In the genomic region with DNA sequence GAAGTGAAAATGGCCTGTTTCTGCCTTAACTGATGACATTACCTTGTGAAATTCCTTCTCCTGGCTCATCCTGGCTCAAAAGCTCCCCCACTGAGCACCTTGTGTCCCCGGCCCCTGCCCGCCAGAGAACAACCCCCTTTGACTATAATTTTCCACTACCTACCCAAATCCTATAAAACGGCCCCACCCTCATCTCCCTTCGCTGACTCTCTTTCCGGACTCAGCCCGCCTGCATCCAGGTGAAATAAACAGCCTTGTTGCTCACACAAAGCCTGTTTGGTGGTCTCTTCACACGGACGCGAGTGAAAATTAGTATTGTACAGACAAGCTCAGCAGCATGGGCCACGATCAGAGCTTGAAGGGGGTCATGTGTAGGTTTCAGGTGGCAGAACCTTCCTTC, we compare ENCODE assay signal across 8 cellular contexts. TPM values are rescaled to one million over a fixed set of nuclear protein-coding genes. Genes with fewer than 3 reads are reported as not detected.
DNase-seq lines count a peak whose midpoint lies in the region; ATAC-seq, FAIRE-seq and TF ChIP-seq lines count a peak whose summit lies in the region.
"Not testable (repeated sequence)": the region's sequence is repeated elsewhere in the genome, so short reads cannot be mapped to it uniquely, and the experiment has no call there.

No MANE protein-coding gene starts in this region.

- H3K9me3 Mint-ChIP-seq in CD4-positive, alpha-beta memory T cell; activated CD4-positive, alpha-beta T cell treated with anti-CD3 and anti-CD28 coated beads, Interleukin-2, amount 10 ng/mL, durations not matched to agents 7 days and 5 days; activated T-helper 17 cell treated with anti-CD3 and anti-CD28 coated beads, Interleukin-2, amount 50 U/mL, for 72 hours; astrocyte (ENCODE audit: unreplicated experiment); immature natural killer cell; stimulated activated naive CD8-positive, alpha-beta T cell treated with anti-CD3 and anti-CD28 coated beads, Interleukin-15, amount 100 ng/mL, for 72 hours: not testable (repeated sequence)

- H3K36me3 ChIP-seq in CD4-positive, alpha-beta memory T cell (ENCODE audit: insufficient read depth, low read length) = peaks cover 13% of the 10 kb centered on the region
- H3K36me3 ChIP-seq in OCI-LY7 (ENCODE audit: insufficient read depth, low read length) = peaks cover 58% of the 10 kb centered on the region
- not testable (repeated sequence) for H3K36me3 ChIP-seq in astrocyte (ENCODE audit: insufficient read depth, low read length)

- H3K4me3 ChIP-seq in CD4-positive, alpha-beta memory T cell (ENCODE audit: low read length in 2 of 2) = peak overlapping the region; percentile 34 to 39
- peak overlapping the region; percentile 61 for H3K4me3 ChIP-seq in OCI-LY7 (ENCODE audit: low read depth, low read length, poor library complexity, severe bottlenecking)
- not testable (repeated sequence) for H3K4me3 ChIP-seq in astrocyte (ENCODE audit: insufficient read depth, low read depth, low read length)

- peak overlapping the region; percentile 78 to 93 (median 88) for H3K4me3 Mint-ChIP-seq in CD4-positive, alpha-beta memory T cell
- peak overlapping the region; percentile 75 for H3K4me3 Mint-ChIP-seq in activated CD4-positive, alpha-beta T cell treated with anti-CD3 and anti-CD28 coated beads, Interleukin-2, amount 10 ng/mL, durations not matched to agents 7 days and 5 days
- H3K4me3 Mint-ChIP-seq in activated T-helper 17 cell treated with anti-CD3 and anti-CD28 coated beads, Interleukin-2, amount 50 U/mL, for 72 hours = peak overlapping the region; percentile 80
- not testable (repeated sequence) for H3K4me3 Mint-ChIP-seq in astrocyte (ENCODE audit: unreplicated experiment)
- peak overlapping the region; percentile 56 to 87 (median 76) for H3K4me3 Mint-ChIP-seq in immature natural killer cell
- H3K4me3 Mint-ChIP-seq in stimulated activated naive CD8-positive, alpha-beta T cell treated with anti-CD3 and anti-CD28 coated beads, Interleukin-15, amount 100 ng/mL, for 72 hours = peak overlapping the region; percentile 84 to 91

- H4K20me1 ChIP-seq in OCI-LY7 (ENCODE audit: insufficient read depth, low read length); astrocyte (ENCODE audit: insufficient read depth, low read length): not testable (repeated sequence)

- not testable (repeated sequence) for H3K9me2 ChIP-seq in OCI-LY7 (ENCODE audit: insufficient read depth, low read length)

- not testable (repeated sequence) for ATAC-seq in activated T-helper 17 cell treated with anti-CD3 and anti-CD28 coated beads, Interleukin-2, amount 50 U/mL, for 72 hours (replicated peaks); stimulated activated naive CD8-positive, alpha-beta T cell treated with anti-CD3 and anti-CD28 coated beads, Interleukin-15, amount 100 ng/mL, for 72 hours

- FAIRE-seq in astrocyte (lab: Jason Lieb, UNC) = not testable (repeated sequence)

- H3K27me3 ChIP-seq in CD4-positive, alpha-beta memory T cell (ENCODE audit: insufficient read depth, low read length); astrocyte (ENCODE audit: insufficient read depth, low read length): not testable (repeated sequence)

- not testable (repeated sequence) for TF ChIP-seq CTCF in OCI-LY7 (conservative IDR thresholded peaks at IDR 0.05; ENCODE audit: low read length); astrocyte (IDR thresholded peaks at IDR 0.05; ENCODE audit: insufficient read depth, low read depth, low read length)

- not testable (repeated sequence) for H3K9ac ChIP-seq in astrocyte (ENCODE audit: low read length)

- H3K27ac ChIP-seq in CD4-positive, alpha-beta memory T cell (ENCODE audit: low read depth, low read length) = peak overlapping the region; percentile 61
- H3K27ac ChIP-seq in OCI-LY7 (ENCODE audit: low read depth, low read length, poor library complexity, severe bottlenecking) = peak overlapping the region; percentile 93
- not testable (repeated sequence) for H3K27ac ChIP-seq in astrocyte (ENCODE audit: low read depth, low read length)

- BruUV-seq in OCI-LY7 (replicated peaks; lab: Mats Ljungman, UMichigan) = not testable (repeated sequence)

- not testable (repeated sequence) for H3K9me3 ChIP-seq in CD4-positive, alpha-beta memory T cell (ENCODE audit: control insufficient read depth in 1 of 2, low read length in 2 of 2); OCI-LY7 (ENCODE audit: low read length); astrocyte (ENCODE audit: insufficient read depth, low read depth, low read length)

- intact Hi-C loops in CD4-positive, alpha-beta memory T cell (cut with micrococcal nuclease) = loop anchor here (10.0 kb wide), 2 partner anchors 629 to 1081 kb away; partner anchors contain the start of genes KDM7A and TRIM24
- intact Hi-C loops in OCI-LY7 (cut with micrococcal nuclease; ENCODE audit: unreplicated experiment) = loop anchor here (10.0 kb wide), 1 partner anchor 1821 kb away; no protein-coding TSS in a partner anchor

- H3K27ac Mint-ChIP-seq in CD4-positive, alpha-beta memory T cell = peak overlapping the region; percentile 88 to 97 (median 93)
- peak overlapping the region; percentile 91 for H3K27ac Mint-ChIP-seq in activated CD4-positive, alpha-beta T cell treated with anti-CD3 and anti-CD28 coated beads, Interleukin-2, amount 10 ng/mL, durations not matched to agents 7 days and 5 days
- peak overlapping the region; percentile 88 for H3K27ac Mint-ChIP-seq in activated T-helper 17 cell treated with anti-CD3 and anti-CD28 coated beads, Interleukin-2, amount 50 U/mL, for 72 hours
- H3K27ac Mint-ChIP-seq in astrocyte (ENCODE audit: unreplicated experiment) (peak overlapping the region; percentile 34), immature natural killer cell (peak overlapping the region; percentile 91 to 97 (median 95))
- H3K27ac Mint-ChIP-seq in stimulated activated naive CD8-positive, alpha-beta T cell treated with anti-CD3 and anti-CD28 coated beads, Interleukin-15, amount 100 ng/mL, for 72 hours = peak overlapping the region; percentile 91 to 97

- POLR2A ChIA-PET in CD4-positive, alpha-beta memory T cell (lab: Charles Lee; ENCODE audit: partially characterized antibody) = interaction anchor here (0.7 to 9.2 kb wide), 12 partner anchors 10 to 1098 kb away, joined by 3 to 248 read pairs (median 22); partner anchors contain the start of genes LUC7L2 and ZC3HAV1
- POLR2A ChIA-PET in OCI-LY7 (lab: Charles Lee) = interaction anchor here (1.1 to 3.2 kb wide), 4 partner anchors 10 to 24 kb away, joined by 3 to 51 read pairs (median 7); no protein-coding TSS in a partner anchor
- POLR2A ChIA-PET in activated CD4-positive, alpha-beta T cell treated with anti-CD3 and anti-CD28 coated beads, Interleukin-2, amount 10 ng/mL, durations not matched to agents 7 days and 5 days (lab: Charles Lee) = interaction anchor here (2.5 kb wide), 1 partner anchor 11 kb away, joined by 24 read pairs; no protein-coding TSS in a partner anchor

- H2AFZ ChIP-seq in OCI-LY7 (ENCODE audit: low read length); astrocyte (ENCODE audit: low read depth, low read length): not testable (repeated sequence)

- DNase-seq in CD4-positive, alpha-beta memory T cell = peak in 1 of 5 donors; percentile 74
- not testable (repeated sequence) for DNase-seq in OCI-LY7 (ENCODE audit: low spot score); astrocyte (ENCODE audit: low read depth); immature natural killer cell; stimulated activated naive CD8-positive, alpha-beta T cell treated with anti-CD3 and anti-CD28 coated beads, Interleukin-15, amount 100 ng/mL, for 72 hours
- DNase-seq in activated CD4-positive, alpha-beta T cell treated with anti-CD3 and anti-CD28 coated beads, Interleukin-2, amount 10 ng/mL, durations not matched to agents 7 days and 5 days = peak; percentile 26
- DNase-seq in stimulated activated CD4-positive, alpha-beta T cell treated with anti-CD3 and anti-CD28 coated beads, Interleukin-15, amount 100 ng/mL, for 24 hours = peak; percentile 54

- H3K79me2 ChIP-seq in OCI-LY7 (ENCODE audit: insufficient read depth, low read depth, low read length) = peaks cover 70% of the 10 kb centered on the region
- H3K79me2 ChIP-seq in astrocyte (ENCODE audit: insufficient read depth, low read length) = not testable (repeated sequence)

- CTCF ChIA-PET in CD4-positive, alpha-beta memory T cell (lab: Charles Lee; ENCODE audit: partially characterized antibody) = interaction anchor here (0.8 to 5.7 kb wide), 9 partner anchors 10 to 207 kb away, joined by 3 to 70 read pairs (median 11); no protein-coding TSS in a partner anchor
- CTCF ChIA-PET in OCI-LY7 (lab: Charles Lee; ENCODE audit: unreplicated experiment) = interaction anchor here (1.1 kb wide), 1 partner anchor 18 kb away, joined by 5 read pairs; no protein-coding TSS in a partner anchor
- CTCF ChIA-PET in activated CD4-positive, alpha-beta T cell treated with anti-CD3 and anti-CD28 coated beads, Interleukin-2, amount 10 ng/mL, durations not matched to agents 7 days and 5 days (lab: Charles Lee) = interaction anchor here (0.6 to 3.3 kb wide), 7 partner anchors 11 to 540 kb away, joined by 3 to 19 read pairs (median 4); a partner anchor contains a TSS

- peak overlapping the region; percentile 81 for H3K4me2 ChIP-seq in OCI-LY7 (ENCODE audit: low read length)
- not testable (repeated sequence) for H3K4me2 ChIP-seq in astrocyte (ENCODE audit: low read length)

- H3K4me1 Mint-ChIP-seq in CD4-positive, alpha-beta memory T cell = peaks cover 56 to 92% (median 77%) of the 10 kb centered on the region in 4 donors
- H3K4me1 Mint-ChIP-seq in activated CD4-positive, alpha-beta T cell treated with anti-CD3 and anti-CD28 coated beads, Interleukin-2, amount 10 ng/mL, durations not matched to agents 7 days and 5 days = peaks cover 87% of the 10 kb centered on the region
- H3K4me1 Mint-ChIP-seq in activated T-helper 17 cell treated with anti-CD3 and anti-CD28 coated beads, Interleukin-2, amount 50 U/mL, for 72 hours = peaks cover 53% of the 10 kb centered on the region
- H3K4me1 Mint-ChIP-seq in astrocyte (ENCODE audit: low read depth, unreplicated experiment) = peaks cover 43% of the 10 kb centered on the region
- H3K4me1 Mint-ChIP-seq in immature natural killer cell = peaks cover 81 to 88% of the 10 kb centered on the region in 2 donors
- peaks cover 90% of the 10 kb centered on the region for H3K4me1 Mint-ChIP-seq in stimulated activated naive CD8-positive, alpha-beta T cell treated with anti-CD3 and anti-CD28 coated beads, Interleukin-15, amount 100 ng/mL, for 72 hours

- peaks cover 52 to 69% of the 10 kb centered on the region in 2 donors for H3K36me3 Mint-ChIP-seq in CD4-positive, alpha-beta memory T cell
- peaks cover 83% of the 10 kb centered on the region for H3K36me3 Mint-ChIP-seq in activated CD4-positive, alpha-beta T cell treated with anti-CD3 and anti-CD28 coated beads, Interleukin-2, amount 10 ng/mL, durations not matched to agents 7 days and 5 days (ENCODE audit: low read depth)
- H3K36me3 Mint-ChIP-seq in activated T-helper 17 cell treated with anti-CD3 and anti-CD28 coated beads, Interleukin-2, amount 50 U/mL, for 72 hours (ENCODE audit: low read depth) = peaks cover 100% of the 10 kb centered on the region
- H3K36me3 Mint-ChIP-seq in astrocyte (ENCODE audit: low read depth, unreplicated experiment) = peaks cover 34% of the 10 kb centered on the region
- H3K36me3 Mint-ChIP-seq in immature natural killer cell = peaks cover 11 to 22% (median 14%) of the 10 kb centered on the region in 3 donors

- H3K27me3 Mint-ChIP-seq in CD4-positive, alpha-beta memory T cell; activated CD4-positive, alpha-beta T cell treated with anti-CD3 and anti-CD28 coated beads, Interleukin-2, amount 10 ng/mL, durations not matched to agents 7 days and 5 days; activated T-helper 17 cell treated with anti-CD3 and anti-CD28 coated beads, Interleukin-2, amount 50 U/mL, for 72 hours; astrocyte (ENCODE audit: low read depth, unreplicated experiment); stimulated activated naive CD8-positive, alpha-beta T cell treated with anti-CD3 and anti-CD28 coated beads, Interleukin-15, amount 100 ng/mL, for 72 hours: not testable (repeated sequence)
- peaks cover 13 to 39% (median 37%) of the 10 kb centered on the region in 3 donors for H3K27me3 Mint-ChIP-seq in immature natural killer cell (ENCODE audit: low read depth in 3 of 3)

- peaks cover 88% of the 10 kb centered on the region for H3K4me1 ChIP-seq in CD4-positive, alpha-beta memory T cell (ENCODE audit: insufficient read depth, low read length)
- H3K4me1 ChIP-seq in OCI-LY7 (ENCODE audit: insufficient read depth, low read length, poor library complexity, severe bottlenecking) = peaks cover 34% of the 10 kb centered on the region
- not testable (repeated sequence) for H3K4me1 ChIP-seq in astrocyte (ENCODE audit: insufficient read depth, low read length)

RNA-seq across cellular contexts. Expression of gene ZC3HAV1, which starts 16.0 kb away (rescaled TPM):
- total RNA-seq in CD4-positive, alpha-beta memory T cell = 100 to 1,000 TPM; 154 to 159 TPM
- 100 to 1,000 TPM; 150 to 169 TPM for polyA plus RNA-seq in CD4-positive, alpha-beta memory T cell
- 44.2 and 47.4 TPM in 2 replicates for total RNA-seq in OCI-LY7 (2014; rRNA removed; shearing (Covaris generic))
- total RNA-seq in OCI-LY7 (2022) = 47.6 and 52.4 TPM in 2 replicates
- total RNA-seq in activated CD4-positive, alpha-beta T cell treated with anti-CD3 and anti-CD28 coated beads, Interleukin-2, amount 10 ng/mL, durations not matched to agents 7 days and 5 days = 100 to 1,000 TPM; 124 to 129 TPM
- total RNA-seq in activated T-helper 17 cell treated with anti-CD3 and anti-CD28 coated beads, Interleukin-2, amount 50 U/mL, for 72 hours = 100 to 1,000 TPM; 111 to 150 TPM
- total RNA-seq in astrocyte = 63.0 and 63.8 TPM in 2 replicates
- polyA plus RNA-seq in immature natural killer cell = 100 to 1,000 TPM in 1 of 3 donors, 10 to 100 TPM in 2; 69.4 to 121 (median 74.5) TPM

RNA-seq across cellular contexts. Expression of gene ZC3HAV1L, which starts 57.7 kb away (rescaled TPM):
- total RNA-seq in CD4-positive, alpha-beta memory T cell = 1 to 10 TPM; 3.8 to 4.6 TPM
- polyA plus RNA-seq in CD4-positive, alpha-beta memory T cell = under 1 TPM in 1 of 2 donors, not detected in 1; 0.37 TPM
- total RNA-seq in OCI-LY7 (2014; rRNA removed; shearing (Covaris generic)) = not detected in 2 replicates
- total RNA-seq in OCI-LY7 (2022) (not detected in 2 replicates), astrocyte (11.9 and 12.3 TPM in 2 replicates)
- total RNA-seq in activated CD4-positive, alpha-beta T cell treated with anti-CD3 and anti-CD28 coated beads, Interleukin-2, amount 10 ng/mL, durations not matched to agents 7 days and 5 days = 10 to 100 TPM; 14.9 to 16.5 TPM
- 10 to 100 TPM; 23.6 to 32.4 TPM for total RNA-seq in activated T-helper 17 cell treated with anti-CD3 and anti-CD28 coated beads, Interleukin-2, amount 50 U/mL, for 72 hours
- under 1 TPM in 2 of 3 donors, not detected in 1; 0.21 to 0.40 TPM for polyA plus RNA-seq in immature natural killer cell

Comparison
In these comparisons a context has a peak if more than half of its experiments do, and no peak if none do; other contexts are left out.
1. H3K27ac Mint-ChIP-seq: peak in every context shown above with its lines; median percentile 95 in immature natural killer cell; 94 in stimulated activated naive CD8-positive, alpha-beta T cell treated with anti-CD3 and anti-CD28 coated beads, Interleukin-15, amount 100 ng/mL, for 72 hours; 93 in CD4-positive, alpha-beta memory T cell; 91 in activated CD4-positive, alpha-beta T cell treated with anti-CD3 and anti-CD28 coated beads, Interleukin-2, amount 10 ng/mL, durations not matched to agents 7 days and 5 days; 88 in activated T-helper 17 cell treated with anti-CD3 and anti-CD28 coated beads, Interleukin-2, amount 50 U/mL, for 72 hours; 34 in astrocyte.
2. RNA of gene ZC3HAV1L, which starts 57.7 kb away (total RNA-seq): 23.6 to 32.4 TPM in activated T-helper 17 cell treated with anti-CD3 and anti-CD28 coated beads, Interleukin-2, amount 50 U/mL, for 72 hours, 14.9 to 16.5 TPM in activated CD4-positive, alpha-beta T cell treated with anti-CD3 and anti-CD28 coated beads, Interleukin-2, amount 10 ng/mL, durations not matched to agents 7 days and 5 days, 11.9 to 12.3 TPM in astrocyte and 3.8 to 4.6 TPM in CD4-positive, alpha-beta memory T cell; not detected in OCI-LY7; every median in the first group is over 4 times any median in the second.